8 cellular contexts compared by ENCODE assay signal in the genomic region with DNA sequence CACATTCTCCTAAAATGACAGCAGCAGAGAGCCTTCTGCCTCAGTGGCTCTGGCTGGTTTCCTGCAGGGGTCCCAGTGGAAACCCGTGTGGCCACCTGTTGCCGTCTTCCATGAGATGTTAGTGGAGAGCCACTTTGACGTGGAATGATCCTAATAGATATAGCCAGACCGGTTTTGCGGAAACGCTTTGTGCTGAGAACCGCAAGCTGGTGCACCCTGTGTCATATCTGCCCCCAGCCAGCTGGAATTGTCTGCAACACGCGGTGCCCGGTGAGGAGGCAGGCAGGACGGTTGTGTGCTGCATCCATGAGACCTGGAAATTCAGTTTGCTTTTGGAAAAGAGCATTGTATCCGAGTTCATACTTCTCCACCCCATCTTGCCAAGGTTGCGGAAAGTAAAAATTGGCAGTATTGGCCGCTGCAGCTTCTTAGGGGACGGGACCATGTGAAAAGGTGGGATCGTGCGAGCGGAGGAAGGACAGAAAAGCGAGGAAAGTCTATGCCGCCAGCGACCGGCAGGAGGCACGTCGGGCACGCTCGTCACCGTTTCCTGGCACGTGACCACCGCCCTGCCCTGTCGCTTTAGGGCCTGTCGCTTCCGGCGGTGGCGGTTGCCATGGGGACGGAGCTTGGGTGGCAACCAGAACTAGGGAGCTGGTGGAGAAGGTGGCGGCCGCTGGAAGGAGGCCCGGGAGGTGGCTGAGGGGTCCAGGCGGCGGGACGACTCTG. TPM values are rescaled to one million over a fixed set of nuclear protein-coding genes. Genes with fewer than 3 reads are reported as not detected.
DNase-seq lines count a peak whose midpoint lies in the region; ATAC-seq and TF ChIP-seq lines count a peak whose summit lies in the region.

A gene with protein sequence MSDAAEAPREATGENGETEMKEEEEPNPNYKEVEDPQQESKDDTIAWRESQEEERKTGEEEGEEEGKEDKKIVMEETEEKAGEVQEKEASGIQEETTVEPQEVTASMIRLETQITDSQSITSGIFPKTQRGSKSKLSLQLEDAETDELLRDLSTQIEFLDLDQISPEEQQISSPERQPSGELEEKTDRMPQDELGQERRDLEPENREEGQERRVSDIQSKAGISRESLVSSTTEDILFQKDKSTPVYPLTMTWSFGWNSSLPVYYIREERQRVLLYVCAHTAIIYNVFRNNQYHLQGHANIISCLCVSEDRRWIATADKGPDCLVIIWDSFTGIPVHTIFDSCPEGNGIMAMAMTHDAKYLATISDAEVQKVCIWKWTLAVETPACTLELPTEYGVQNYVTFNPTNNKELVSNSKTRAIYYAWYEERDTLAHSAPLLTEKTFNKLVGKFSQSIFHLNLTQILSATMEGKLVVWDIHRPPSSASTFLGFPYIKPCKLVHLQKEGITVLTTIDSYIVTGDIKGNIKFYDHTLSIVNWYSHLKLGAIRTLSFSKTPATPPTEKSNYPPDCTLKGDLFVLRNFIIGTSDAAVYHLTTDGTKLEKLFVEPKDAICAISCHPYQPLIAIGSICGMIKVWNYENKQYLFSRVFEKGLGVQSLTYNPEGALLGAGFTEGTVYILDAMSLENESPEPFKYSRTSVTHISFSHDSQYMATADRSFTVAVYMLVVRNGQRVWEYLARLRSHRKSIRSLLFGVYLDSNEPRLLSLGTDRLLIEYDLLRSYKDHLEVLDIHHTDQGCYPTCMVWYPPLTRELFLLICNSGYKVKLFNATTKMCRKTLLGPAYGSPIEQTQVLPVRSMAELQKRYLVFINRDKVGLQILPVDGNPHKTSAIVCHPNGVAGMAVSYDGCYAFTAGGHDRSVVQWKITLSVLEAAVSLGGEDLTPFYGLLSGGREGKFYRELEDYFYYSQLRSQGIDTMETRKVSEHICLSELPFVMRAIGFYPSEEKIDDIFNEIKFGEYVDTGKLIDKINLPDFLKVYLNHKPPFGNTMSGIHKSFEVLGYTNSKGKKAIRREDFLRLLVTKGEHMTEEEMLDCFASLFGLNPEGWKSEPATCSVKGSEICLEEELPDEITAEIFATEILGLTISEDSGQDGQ (plus strand): TSS at position 643 of the 729 bp plus-strand sequence. CDS start 2,714 bp downstream, outside the sequence.

- peaks cover 2% of the 10 kb centered on the region for H3K36me3 Mint-ChIP-seq in activated naive CD4-positive, alpha-beta T cell treated with anti-CD3 and anti-CD28 coated beads, Interleukin-2, amount 50 U/mL, for 24 hours

- H3K4me1 ChIP-seq in cardiac muscle cell (ENCODE audit: low read depth) (no peaks in the 10 kb centered on the region), tibial artery (peaks cover 0 to 14% (median 11%) of the 10 kb centered on the region in 4 donors)

- H3K4me3 ChIP-seq in cardiac muscle cell (peak within 1 kb of the TSS; percentile 30), tibial artery (peak within 1 kb of the TSS; percentile 48 to 61)

- ATAC-seq in GM19468 (IDR thresholded peaks at IDR 0.05; ENCODE audit: extremely low read depth, unreplicated experiment) = peak; percentile 87

- intact Hi-C loops in tibial artery (cut with DNase I; ENCODE audit: low total_unique reads) = loop anchor here (5.0 kb wide), 2 partner anchors 104 to 209 kb away; partner anchors contain the start of gene BCL7A

- no peaks in the 10 kb centered on the region for H3K9me3 Mint-ChIP-seq in activated naive CD4-positive, alpha-beta T cell treated with anti-CD3 and anti-CD28 coated beads, Interleukin-2, amount 50 U/mL, for 24 hours

- peak; percentile 54 for TF ChIP-seq CTCF in cardiac muscle cell (IDR thresholded peaks at IDR 0.05; ENCODE audit: low read depth, low read length)
- TF ChIP-seq CTCF in tibial artery (IDR thresholded peaks at IDR 0.05) = peak; percentile 76 to 92

- peak within 1 kb of the TSS; percentile 92 for H3K27ac Mint-ChIP-seq in activated naive CD4-positive, alpha-beta T cell treated with anti-CD3 and anti-CD28 coated beads, Interleukin-2, amount 50 U/mL, for 24 hours

- H3K27ac ChIP-seq in cardiac muscle cell = no peak within 1 kb of the TSS
- H3K27ac ChIP-seq in tibial artery = peak within 1 kb of the TSS; percentile 69 to 78

- DNase-seq in CMK (ENCODE audit: low read depth) = peak; percentile 83
- peak; percentile 40 for DNase-seq in HuH-7.5 (ENCODE audit: low spot score)
- DNase-seq in SHP77 (lab: John Stamatoyannopoulos, UW) = peak; percentile 96 to 99
- DNase-seq in cardiac muscle cell (ENCODE audit: low read depth in 1 of 2, low spot score in 1 of 2) = peak; percentile 78 to 93
- DNase-seq in pons (ENCODE audit: low spot score) = peak; percentile 83
- DNase-seq in tibial artery = peak; percentile 96 to 97

- H3K36me3 ChIP-seq in cardiac muscle cell (peaks cover 15% of the 10 kb centered on the region), tibial artery (peaks cover 4 to 41% (median 34%) of the 10 kb centered on the region in 3 donors)

- H3K9me3 ChIP-seq in cardiac muscle cell (ENCODE audit: low read depth) (no peaks in the 10 kb centered on the region), tibial artery (no peaks in the 10 kb centered on the region)

- H3K27me3 Mint-ChIP-seq in activated naive CD4-positive, alpha-beta T cell treated with anti-CD3 and anti-CD28 coated beads, Interleukin-2, amount 50 U/mL, for 24 hours = no peaks in the 10 kb centered on the region

- H3K4me3 Mint-ChIP-seq in activated naive CD4-positive, alpha-beta T cell treated with anti-CD3 and anti-CD28 coated beads, Interleukin-2, amount 50 U/mL, for 24 hours = peak within 1 kb of the TSS; percentile 88

- peaks cover 13% of the 10 kb centered on the region for H3K4me1 Mint-ChIP-seq in activated naive CD4-positive, alpha-beta T cell treated with anti-CD3 and anti-CD28 coated beads, Interleukin-2, amount 50 U/mL, for 24 hours

- no peaks in the 10 kb centered on the region for H3K27me3 ChIP-seq in cardiac muscle cell
- no peaks in the 10 kb centered on the region for H3K27me3 ChIP-seq in tibial artery

RNA-seq across cellular contexts. Expression of the gene that starts here (rescaled TPM):
- 1.1 and 3.8 TPM in 2 replicates for total RNA-seq in cardiac muscle cell
- polyA plus RNA-seq in cardiac muscle cell = 0.31 and 1.7 TPM in 2 replicates

Comparison
In these comparisons a context has a peak if more than half of its experiments do, and no peak if none do; other contexts are left out.
1. DNase-seq: peak in every context shown above with its lines; median percentile 98 in SHP77; 96 in tibial artery; 86 in cardiac muscle cell; 83 in CMK; 83 in pons; 40 in HuH-7.5.